Comparison of ENCODE assay signal across 10 cellular contexts in genomic region chr10:100043344-100043743, GRCh38. TPM values are rescaled to one million over a fixed set of nuclear protein-coding genes. Genes with fewer than 3 reads are reported as not detected.
DNase-seq lines count a peak whose midpoint lies in the region; ATAC-seq, FAIRE-seq and TF ChIP-seq lines count a peak whose summit lies in the region.
"Had no signal": no experiment of that assay in that cellular context is flagged by ENCODE, and none has a peak within 500 bp of the region (broad histone marks: within the 10 kb centered on the region; RNA-seq: fewer than 3 reads in every experiment).

No MANE protein-coding gene starts in this region.

- 83 to 88% methylated on average over 2 of the region's 2 CpGs for WGBS in lung, 2 donors

- DNase-seq in left ventricle myocardium inferior (no peak), Right ventricle myocardium inferior (ENCODE audit: missing footprints) (no peak), RPMI7951 (ENCODE audit: low read depth) (peak; percentile 56), lung (ENCODE audit: low spot score) (no peak), urothelium cell line (ENCODE audit: low spot score) (peak; percentile 42), GM12892 (ENCODE audit: insufficient read length) (no peak), medulla oblongata (ENCODE audit: extremely low spot score) (no peak), NCI-H1436 treated with DMSO at 0.1 percent for 48 hours (lab: John Stamatoyannopoulos, UW) (no peak)
- DNase-seq: activated CD4-positive, alpha-beta T cell treated with anti-CD3 and anti-CD28 coated beads, Interleukin-2, amount 10 ng/mL, durations not matched to agents 24 days and 14 days had no signal

- H3K36me3 ChIP-seq in left ventricle myocardium inferior: no peaks in the 10 kb centered on the region
- no peaks in the 10 kb centered on the region for H3K36me3 ChIP-seq in lung (ENCODE audit: control insufficient read depth in 2 of 2, insufficient read depth in 2 of 2, low read length in 2 of 2)

- H3K4me1 ChIP-seq in left ventricle myocardium inferior (peaks cover 41% of the 10 kb centered on the region), lung (ENCODE audit: control insufficient read depth in 2 of 2, insufficient read depth in 2 of 2, low read length in 2 of 2) (no peaks in the 10 kb centered on the region)

- no peak for TF ChIP-seq POLR2A in GM12892 (IDR thresholded peaks at IDR 0.05; ENCODE audit: low read depth, low read length)

- no peak for ATAC-seq in Right ventricle myocardium inferior
- no peak for ATAC-seq in lung (ENCODE audit: insufficient read depth, low FRiP score)

- TF ChIP-seq CTCF in left ventricle myocardium inferior (IDR thresholded peaks at IDR 0.05; ENCODE audit: borderline replicate concordance) (no peak), lung (IDR thresholded peaks at IDR 0.05; ENCODE audit: control extremely low read depth, extremely low read depth) (no peak)

- intact Hi-C loops in left ventricle myocardium inferior (cut with micrococcal nuclease): no loop called here
- intact Hi-C loops in Right ventricle myocardium inferior (cut with DNase I): loop anchor here (1.0 to 10.0 kb wide), 2 partner anchors 33 to 129 kb away; no protein-coding TSS in a partner anchor

- H3K27me3 ChIP-seq in left ventricle myocardium inferior (ENCODE audit: low read depth) (no peaks in the 10 kb centered on the region), lung (ENCODE audit: control insufficient read depth, insufficient read depth) (no peaks in the 10 kb centered on the region)

- H3K27ac ChIP-seq in left ventricle myocardium inferior (replicated peaks) (peak overlapping the region; percentile 88), lung (ENCODE audit: low read depth in 1 of 2, low read length in 1 of 2) (peak overlapping the region; percentile 17 to 62)

- no peak for FAIRE-seq in urothelium cell line (lab: Jason Lieb, UNC)
- no peak for FAIRE-seq in GM12892 (lab: Jason Lieb, UNC)

- H3K9me3 ChIP-seq in left ventricle myocardium inferior (replicated peaks) (no peaks in the 10 kb centered on the region), lung (ENCODE audit: control insufficient read depth in 2 of 2, insufficient read depth in 1 of 2, low read length in 1 of 2) (no peaks in the 10 kb centered on the region)

- no peak overlapping the region for H3K4me3 ChIP-seq in left ventricle myocardium inferior
- H3K4me3 ChIP-seq in lung: no peak overlapping the region

RNA-seq across cellular contexts. Expression of gene DNMBP, which starts 33.6 kb away (rescaled TPM):
- total RNA-seq in left ventricle myocardium inferior (7.7 TPM), Right ventricle myocardium inferior (6.6 TPM), lung (10 to 100 TPM; 17.4 to 31.0 TPM)
- 5.9 and 7.2 TPM in 2 replicates for total RNA-seq in RPMI7951 (2014; rRNA removed; shearing (Covaris generic))
- 1 to 10 TPM; 6.5 to 7.6 TPM for polyA plus RNA-seq in lung
- polyA plus RNA-seq in GM12892 (2012; ENCODE audit: missing spikeins): 12.1 TPM

RNA-seq across cellular contexts. Expression of gene CPN1, which starts 38.3 kb away (rescaled TPM):
- total RNA-seq in left ventricle myocardium inferior (not detected), Right ventricle myocardium inferior (not detected), lung (not detected)
- not detected in 2 replicates for total RNA-seq in RPMI7951 (2014; rRNA removed; shearing (Covaris generic))
- not detected for polyA plus RNA-seq in lung
- not detected for polyA plus RNA-seq in GM12892 (2012; ENCODE audit: missing spikeins)
- total RNA-seq: activated CD4-positive, alpha-beta T cell treated with anti-CD3 and anti-CD28 coated beads, Interleukin-2, amount 10 ng/mL, durations not matched to agents 24 days and 14 days; mononuclear cell had no signal

Comparison
In these comparisons a context has a peak if more than half of its experiments do, and no peak if none do; other contexts are left out.
1. DNase-seq: peak in RPMI7951 (single experiment) and urothelium cell line (single experiment); none in left ventricle myocardium inferior (single experiment), Right ventricle myocardium inferior (single experiment), lung (single experiment), GM12892 (single experiment), medulla oblongata (single experiment) and NCI-H1436 treated with DMSO at 0.1 percent for 48 hours (single experiment).